8 cellular contexts compared by ENCODE assay signal in genomic region chr6:20403766-20404640, GRCh38. TPM values are rescaled to one million over a fixed set of nuclear protein-coding genes. Genes with fewer than 3 reads are reported as not detected.
DNase-seq lines count a peak whose midpoint lies in the region; ATAC-seq and TF ChIP-seq lines count a peak whose summit lies in the region.

No MANE protein-coding gene starts in this region.

- H3K27ac Mint-ChIP-seq in activated T-helper 17 cell treated with anti-CD3 and anti-CD28 coated beads, Interleukin-2, amount 50 U/mL, for 72 hours, result peak overlapping the region; percentile 84

- H3K36me3 Mint-ChIP-seq in activated T-helper 17 cell treated with anti-CD3 and anti-CD28 coated beads, Interleukin-2, amount 50 U/mL, for 72 hours (ENCODE audit: low read depth), result peaks cover 41% of the 10 kb centered on the region

- no peaks in the 10 kb centered on the region for H3K9me3 Mint-ChIP-seq in activated T-helper 17 cell treated with anti-CD3 and anti-CD28 coated beads, Interleukin-2, amount 50 U/mL, for 72 hours

- peaks cover 3% of the 10 kb centered on the region for H3K4me1 ChIP-seq in parathyroid adenoma

- H3K36me3 ChIP-seq in parathyroid adenoma (ENCODE audit: control insufficient read depth, insufficient read depth, low read length), result no peaks in the 10 kb centered on the region

- H3K9me3 ChIP-seq in parathyroid adenoma (ENCODE audit: control insufficient read depth, low read length), result no peaks in the 10 kb centered on the region

- H2AFZ ChIP-seq in parathyroid adenoma, result peak overlapping the region; percentile 87

- H3K79me2 ChIP-seq in parathyroid adenoma, result no peaks in the 10 kb centered on the region

- DNase-seq in RKO (ENCODE audit: low spot score) (peak; percentile 65), fibroblast of villous mesenchyme (ENCODE audit: low read depth) (peak; percentile 64), ureter (ENCODE audit: low spot score) (peak; percentile 57), hepatic stellate cell (ENCODE audit: low spot score) (no peak)

- no peaks in the 10 kb centered on the region for H3K27me3 ChIP-seq in parathyroid adenoma (ENCODE audit: control insufficient read depth, insufficient read depth, low read length)

- no peak overlapping the region for H3K9ac ChIP-seq in parathyroid adenoma

- peak overlapping the region; percentile 81 for H3K4me2 ChIP-seq in parathyroid adenoma (ENCODE audit: low read length)

- peak overlapping the region; percentile 78 for H3K4me3 ChIP-seq in fibroblast of villous mesenchyme (ENCODE audit: low read depth, low read length)
- H3K4me3 ChIP-seq in parathyroid adenoma (ENCODE audit: low read depth, low read length), result peak overlapping the region; percentile 77

- H3K4me3 Mint-ChIP-seq in activated T-helper 17 cell treated with anti-CD3 and anti-CD28 coated beads, Interleukin-2, amount 50 U/mL, for 72 hours, result peak overlapping the region; percentile 98

- peak; percentile 3 for ATAC-seq in GM18502 (IDR thresholded peaks at IDR 0.05; ENCODE audit: poor library complexity, unreplicated experiment)
- ATAC-seq in HG03442 (IDR thresholded peaks at IDR 0.05; ENCODE audit: unreplicated experiment), result peak; percentile 3
- peak; percentile 14 for ATAC-seq in activated T-helper 17 cell treated with anti-CD3 and anti-CD28 coated beads, Interleukin-2, amount 50 U/mL, for 72 hours (replicated peaks)

- no peaks in the 10 kb centered on the region for H3K27me3 Mint-ChIP-seq in activated T-helper 17 cell treated with anti-CD3 and anti-CD28 coated beads, Interleukin-2, amount 50 U/mL, for 72 hours

- H3K4me1 Mint-ChIP-seq in activated T-helper 17 cell treated with anti-CD3 and anti-CD28 coated beads, Interleukin-2, amount 50 U/mL, for 72 hours, result peaks cover 43% of the 10 kb centered on the region

- TF ChIP-seq CTCF in fibroblast of villous mesenchyme (IDR thresholded peaks at IDR 0.05; ENCODE audit: insufficient read depth, low read depth, low read length) (no peak), parathyroid adenoma (IDR thresholded peaks at IDR 0.05) (no peak)

- peak overlapping the region; percentile 61 for H3K27ac ChIP-seq in parathyroid adenoma

RNA-seq across cellular contexts. Expression of gene E2F3, which starts 2.3 kb away (rescaled TPM):
- total RNA-seq in activated T-helper 17 cell treated with anti-CD3 and anti-CD28 coated beads, Interleukin-2, amount 50 U/mL, for 72 hours, result 10 to 100 TPM; 13.6 to 26.6 TPM
- 8.7 and 13.0 TPM in 2 replicates for total RNA-seq in fibroblast of villous mesenchyme
- total RNA-seq in ureter, result 14.5 TPM
